22 cellular contexts compared by ENCODE assay signal in genomic region chr19:5988520-5989387, GRCh38. TPM values are rescaled to one million over a fixed set of nuclear protein-coding genes. Genes with fewer than 3 reads are reported as not detected.
DNase-seq lines count a peak whose midpoint lies in the region; ATAC-seq, FAIRE-seq and TF ChIP-seq lines count a peak whose summit lies in the region.
"Had no signal": no experiment of that assay in that cellular context is flagged by ENCODE, and none has a peak within 500 bp of the region (broad histone marks: within the 10 kb centered on the region; RNA-seq: fewer than 3 reads in every experiment).

No MANE protein-coding gene starts in this region.

- no TSS peak for BruUV-seq in GM12878 (replicated peaks; lab: Mats Ljungman, UMichigan)

- no peak for FAIRE-seq in GM12878 (lab: Jason Lieb, UNC)
- no peak for FAIRE-seq in urothelium cell line (lab: Jason Lieb, UNC)
- FAIRE-seq: A204.1, islet of Langerhans had no signal

- H2AFZ ChIP-seq in GM12878 (ENCODE audit: control insufficient read depth, low read depth, low read length) = no peak overlapping the region; the same call in 1 of the 2 replicates

- POLR2A ChIA-PET in GM12878 (lab: Charles Lee) = interaction anchor here (1.2 kb wide), 1 partner anchor 9 kb away, joined by 3 read pairs; no protein-coding TSS in a partner anchor

- H4K20me1 ChIP-seq in BLaER1 (no peaks in the 10 kb centered on the region), GM12878 (ENCODE audit: control insufficient read depth, insufficient read depth) (no peaks in the 10 kb centered on the region)

- H3K79me2 ChIP-seq in GM12878 (ENCODE audit: control insufficient read depth, insufficient read depth, low read length) = no peaks in the 10 kb centered on the region

- in situ Hi-C loops in GM12878 (cut with MboI) = no loop called here

- no peak overlapping the region for H3K9ac ChIP-seq in BLaER1
- H3K9ac ChIP-seq in GM12878 (ENCODE audit: control insufficient read depth, insufficient read depth, low read length) = no peak overlapping the region
- H3K9ac ChIP-seq: KMS-11 had no signal

- H3K36me3 ChIP-seq in BLaER1 = no peaks in the 10 kb centered on the region
- H3K36me3 ChIP-seq in GM12878 (ENCODE audit: control insufficient read depth in 2 of 2, insufficient read depth in 2 of 2, low read length in 1 of 2) = no peaks in the 10 kb centered on the region
- H3K36me3 ChIP-seq in left lung = peaks cover 0 to 6% of the 10 kb centered on the region in 2 donors
- H3K36me3 ChIP-seq: heart right ventricle, vagina had no signal

- SMC1A ChIA-PET in GM12878 (lab: Charles Lee; ENCODE audit: uncharacterized antibody, unreplicated experiment) = interaction anchor here (1.0 to 4.2 kb wide), 16 partner anchors 10 to 138 kb away, joined by 3 to 28 read pairs (median 6); partner anchors contain the start of gene RANBP3

- no peaks in the 10 kb centered on the region for H3K9me3 ChIP-seq in BLaER1
- no peaks in the 10 kb centered on the region for H3K9me3 ChIP-seq in GM12878 (replicated peaks; ENCODE audit: control insufficient read depth, insufficient read depth, low read length)
- H3K9me3 ChIP-seq in left lung = no peaks in the 10 kb centered on the region
- H3K9me3 ChIP-seq: heart right ventricle, vagina had no signal

- H3K4me1 ChIP-seq in BLaER1 (peaks cover 89% of the 10 kb centered on the region), GM12878 (ENCODE audit: control insufficient read depth, insufficient read depth, low read length) (peaks cover 8% of the 10 kb centered on the region), left lung (peaks cover 11 to 19% of the 10 kb centered on the region in 2 donors)

- H3K27ac ChIP-seq in BLaER1 (0 out of 2 replicates have a peak overlapping the region, but pooled peaks have one; percentile 92), GM12878 (ENCODE audit: control insufficient read depth, insufficient read depth) (no peak overlapping the region), left lung (no peak overlapping the region)
- H3K27ac ChIP-seq: heart right ventricle, HL-60, KMS-11, vagina had no signal

- no peaks in the 10 kb centered on the region for H3K27me3 ChIP-seq in BLaER1
- no peaks in the 10 kb centered on the region for H3K27me3 ChIP-seq in GM12878 (replicated peaks in 1 of 2; ENCODE audit: control insufficient read depth in 2 of 2, insufficient read depth in 2 of 2, low read length in 1 of 2)
- no peaks in the 10 kb centered on the region for H3K27me3 ChIP-seq in left lung
- H3K27me3 ChIP-seq: heart right ventricle, vagina had no signal

- peak; percentile 78 for ATAC-seq in GM12878
- ATAC-seq in left lung = no peak
- ATAC-seq: activated T-cell treated with anti-CD3 and anti-CD28 coated beads, Interleukin-2, amount 50 U/mL, for 4 hours had no signal

- no peak overlapping the region for H3K4me3 ChIP-seq in BLaER1
- no peak overlapping the region for H3K4me3 ChIP-seq in GM12878
- no peak overlapping the region for H3K4me3 ChIP-seq in left lung
- H3K4me3 ChIP-seq: vagina had no signal

- peak overlapping the region; percentile 86; the same call in 1 of the 2 replicates for H3K4me2 ChIP-seq in BLaER1
- no peak overlapping the region for H3K4me2 ChIP-seq in GM12878 (ENCODE audit: control insufficient read depth, insufficient read depth)

- TF ChIP-seq POLR2A in GM12878 (IDR thresholded peaks at IDR 0.05; ENCODE audit: low read depth, low read length) = no peak

- TF ChIP-seq RAD21 in GM12878 (IDR thresholded peaks at IDR 0.05; ENCODE audit: insufficient read depth, low read depth, low read length) = no peak

- 66% methylated on average over 8 of the region's 8 CpGs for WGBS in GM12878 (ENCODE audit: insufficient coverage, insufficient replicate concordance, low lambda C conversion rate, missing lambda C conversion rate)

- CTCF ChIA-PET in GM12878 (lab: Yijun Ruan, JAX) = interaction anchor here (0.6 to 7.8 kb wide), 20 partner anchors 10 to 505 kb away, joined by 3 to 76 read pairs (median 6); partner anchors contain the start of gene RANBP3

- intact Hi-C loops in GM12878 (cut with micrococcal nuclease; ENCODE audit: unreplicated experiment) = no loop called here
- intact Hi-C loops in left lung (cut with DNase I) = no loop called here

- TF ChIP-seq CTCF in GM12878 (IDR thresholded peaks at IDR 0.05 in 2 of 3, conservative IDR thresholded peaks at IDR 0.05 in 1 of 3; ENCODE audit: control insufficient read depth in 2 of 3, extremely low read depth in 1 of 3, insufficient read depth in 1 of 3, low read depth in 3 of 3, low read length in 3 of 3) (no peak), left lung (IDR thresholded peaks at IDR 0.05) (no peak)

- RAD21 ChIA-PET in GM12878 (lab: Charles Lee; ENCODE audit: unreplicated experiment) = interaction anchor here (0.6 to 4.7 kb wide), 9 partner anchors 9 to 198 kb away, joined by 3 to 19 read pairs (median 7); partner anchors contain the start of gene DUS3L

- DNase-seq in NCI-H146 (lab: John Stamatoyannopoulos, UW) = peak; percentile 30
- no peak for DNase-seq in NCI-H146 treated with DMSO at 0.1 percent for 48 hours (lab: John Stamatoyannopoulos, UW; ENCODE audit: unreplicated experiment)
- peak; percentile 39 to 64 for DNase-seq in NCI-H526 (lab: John Stamatoyannopoulos, UW)
- DNase-seq in GM12878 (ENCODE audit: low read depth, low spot score) = no peak
- no peak for DNase-seq in left lung
- DNase-seq in urothelium cell line (ENCODE audit: low spot score) = no peak
- DNase-seq in amniotic stem cell (lab: John Stamatoyannopoulos, UW) = no peak
- DNase-seq: activated CD4-positive, alpha-beta T cell treated with anti-CD3 and anti-CD28 coated beads for 48 hours; activated T-cell treated with anti-CD3 and anti-CD28 coated beads, Interleukin-2, amount 50 U/mL, for 4 hours; CD4-positive, alpha-beta T cell; EL; heart right ventricle; NCI-H1417; NCI-H524 treated with DMSO at 0.1 percent for 48 hours; retina; T-helper 9 cell had no signal

- no peak for TF ChIP-seq EP300 in GM12878 (IDR thresholded peaks at IDR 0.05; ENCODE audit: borderline replicate concordance in 1 of 2, control insufficient read depth in 1 of 2, low read depth in 2 of 2, low read length in 2 of 2)

TF ChIP-seq in GM12878, 131 proteins besides CTCF, POLR2A, EP300 and RAD21:
- TF ChIP-seq BCL3 (IDR thresholded peaks at IDR 0.05; ENCODE audit: borderline replicate concordance, insufficient read depth, low read depth, low read length, poor library complexity, severe bottlenecking) (no peak), POU2F2 (IDR thresholded peaks at IDR 0.05; ENCODE audit: borderline replicate concordance, low read depth, low read length) (peak; percentile 98), RUNX3 (IDR thresholded peaks at IDR 0.05; ENCODE audit: low read length) (peak; percentile 33; the same call in 1 of the 2 replicates)

RNA-seq across cellular contexts. Expression of gene RANBP3, which starts 10.8 kb away (rescaled TPM):
- total RNA-seq in GM12878 (2013; cell fraction: nucleolus; rRNA removed) = 50.6 and 76.5 TPM in 2 replicates
- total RNA-seq in GM12878 (2014; rRNA removed) (53.9 and 57.7 TPM in 2 replicates), GM12878 (2014; rRNA removed; fragmentation: Illumina TruSeq; extraction: Trizol) (55.3 and 56.9 TPM in 2 replicates), GM12878 (2021) (73.4 and 76.6 TPM in 2 replicates), left lung (10 to 100 TPM; 64.6 to 69.0 TPM)
- 13.0 TPM for polyA plus RNA-seq in GM12878 (2011; ENCODE audit: low read depth)
- polyA plus RNA-seq in GM12878 (2011; rRNA removed) (30.5 and 59.4 TPM in 2 replicates), GM12878 (2014; fragmentation: Illumina TruSeq; extraction: Trizol) (37.9 and 60.6 TPM in 2 replicates), GM12878 (2014; fragmentation: Nextera tagmentation; extraction: Ambion mirVana) (1 to 10 TPM; 1.1 to 1.2 TPM), GM12878 (2014; rRNA removed) (81.6 and 91.1 TPM in 2 replicates), GM12878 (2016; fragmentation: Nextera tagmentation; extraction: Ambion mirVana) (10 to 100 TPM; 61.0 to 63.3 TPM)
- 93.2 and 134 TPM in 2 replicates for polyA plus RNA-seq in GM12878 (2011; cell fraction: cytosol; rRNA removed)
- polyA plus RNA-seq in GM12878 (2011; cell fraction: nucleus; rRNA removed) = 150 and 262 TPM in 2 replicates
- polyA plus RNA-seq in GM12878 (2012) = 42.6 and 45.6 TPM in 2 replicates
- 47.3 and 71.4 TPM in 2 replicates for polyA minus RNA-seq in GM12878 (2011; rRNA and poly(A)+ RNA removed)
- polyA minus RNA-seq in GM12878 (2011; cell fraction: cytosol; rRNA and poly(A)+ RNA removed) = 34.5 and 45.1 TPM in 2 replicates
- polyA minus RNA-seq in GM12878 (2011; cell fraction: nucleus; rRNA and poly(A)+ RNA removed) = 28.5 and 37.0 TPM in 2 replicates

Comparison
In these comparisons a context has a peak if more than half of its experiments do, and no peak if none do; other contexts are left out.
1. DNase-seq: peak in NCI-H146 (single experiment) and NCI-H526 (2 of 2); none in NCI-H146 treated with DMSO at 0.1 percent for 48 hours (single experiment), GM12878 (single experiment), left lung (0 of 2), urothelium cell line (single experiment) and amniotic stem cell (single experiment).